In the genomic region with DNA sequence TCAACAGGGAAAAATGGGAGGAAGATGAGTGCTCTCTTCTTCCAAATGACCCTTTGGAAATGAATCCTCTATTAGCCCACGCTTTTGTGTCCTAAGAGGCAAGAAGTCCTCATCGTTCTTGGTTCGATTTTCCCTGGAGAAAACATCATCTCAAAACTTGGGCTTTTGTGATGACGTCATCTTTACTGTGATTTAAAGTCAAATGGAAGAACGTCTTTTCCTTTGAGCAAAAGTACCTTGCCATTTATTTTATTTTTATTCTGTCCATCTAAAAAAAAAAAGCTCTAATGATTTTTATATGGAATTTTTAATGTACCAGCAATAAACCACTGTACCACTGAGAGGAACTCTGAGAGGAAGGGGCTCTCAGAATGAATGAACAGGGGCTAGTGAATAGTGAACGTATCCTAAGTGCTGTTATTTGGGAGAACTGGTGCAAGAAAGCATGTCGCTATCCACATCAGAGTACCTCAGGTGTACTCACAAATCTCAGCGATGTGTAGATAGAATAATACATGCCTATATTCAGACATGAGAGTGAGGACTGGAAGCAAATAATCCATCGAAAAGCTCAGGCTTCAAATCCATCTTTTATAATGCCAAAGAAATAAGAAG, we compare ENCODE assay signal across 1 cellular context.
TF ChIP-seq lines count a peak whose summit lies in the region.

No MANE protein-coding gene starts in this region.

TF ChIP-seq in HEK293, 187 proteins besides CTCF, POLR2A, EP300 and RAD21 (continued from another document):
- TF ChIP-seq, protein P1, sequence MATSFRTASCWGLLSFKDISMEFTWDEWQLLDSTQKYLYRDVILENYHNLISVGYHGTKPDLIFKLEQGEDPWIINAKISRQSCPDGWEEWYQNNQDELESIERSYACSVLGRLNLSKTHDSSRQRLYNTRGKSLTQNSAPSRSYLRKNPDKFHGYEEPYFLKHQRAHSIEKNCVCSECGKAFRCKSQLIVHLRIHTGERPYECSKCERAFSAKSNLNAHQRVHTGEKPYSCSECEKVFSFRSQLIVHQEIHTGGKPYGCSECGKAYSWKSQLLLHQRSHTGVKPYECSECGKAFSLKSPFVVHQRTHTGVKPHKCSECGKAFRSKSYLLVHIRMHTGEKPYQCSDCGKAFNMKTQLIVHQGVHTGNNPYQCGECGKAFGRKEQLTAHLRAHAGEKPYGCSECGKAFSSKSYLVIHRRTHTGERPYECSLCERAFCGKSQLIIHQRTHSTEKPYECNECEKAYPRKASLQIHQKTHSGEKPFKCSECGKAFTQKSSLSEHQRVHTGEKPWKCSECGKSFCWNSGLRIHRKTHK (tag by site-specific recombination; IDR thresholded peaks at IDR 0.05) = no peak
- TF ChIP-seq ZNF398 (tag by site-specific recombination; IDR thresholded peaks at IDR 0.05) (0 out of 2 replicates have a peak, but pooled peaks have one; percentile 5), ZNF776 (tag by site-specific recombination; IDR thresholded peaks at IDR 0.05; ENCODE audit: borderline replicate concordance) (no peak)
